In the genomic region with DNA sequence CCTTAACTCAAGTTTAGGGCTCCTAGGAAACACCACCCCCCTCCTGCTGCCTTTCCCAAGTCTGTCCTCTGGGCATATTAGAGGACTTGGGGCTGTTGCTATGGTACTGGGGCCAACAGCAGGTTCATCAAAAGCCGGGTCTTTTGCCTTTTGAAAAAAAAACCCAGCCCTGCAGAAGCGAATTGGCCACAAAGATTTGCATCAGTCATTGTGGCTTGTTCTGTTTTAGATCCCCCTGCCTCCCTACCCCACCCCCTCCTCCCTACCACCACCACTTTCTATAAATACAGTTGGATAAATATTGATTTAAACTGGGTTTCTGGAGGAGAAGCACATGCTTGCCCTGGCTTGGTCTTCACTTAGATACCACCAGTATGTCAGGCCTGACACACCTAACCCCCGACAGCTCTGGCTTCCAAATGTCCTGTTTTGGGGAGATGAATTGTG, we compare ENCODE assay signal across 12 cellular contexts.
A peak's percentile ranks its signal among the peaks of the same experiment; 100 is the strongest.
DNase-seq lines count a peak whose midpoint lies in the region; ATAC-seq and TF ChIP-seq lines count a peak whose summit lies in the region.
"Had no signal": no experiment of that assay in that cellular context is flagged by ENCODE, and none has a peak within 500 bp of the region (broad histone marks: within the 10 kb centered on the region; RNA-seq: fewer than 3 reads in every experiment).

No MANE protein-coding gene starts in this region.

- peaks cover 70% of the 10 kb centered on the region for H3K4me1 ChIP-seq in KMS-11 (ENCODE audit: low read depth, poor library complexity, severe bottlenecking)

- H3K4me1 Mint-ChIP-seq in stimulated activated effector memory CD8-positive, alpha-beta T cell treated with anti-CD3 and anti-CD28 coated beads, Interleukin-12 subunit alpha, Interleukin-12 subunit beta, amount 100 ng/mL, for 72 hours: peaks cover 45% of the 10 kb centered on the region

- no peaks in the 10 kb centered on the region for H4K20me1 ChIP-seq in KMS-11 (ENCODE audit: insufficient read depth)

- H3K4me3 Mint-ChIP-seq in stimulated activated effector memory CD8-positive, alpha-beta T cell treated with anti-CD3 and anti-CD28 coated beads, Interleukin-12 subunit alpha, Interleukin-12 subunit beta, amount 100 ng/mL, for 72 hours: no peak overlapping the region

- no peak overlapping the region for H2AFZ ChIP-seq in KMS-11 (ENCODE audit: low read depth)

- no peak for TF ChIP-seq CTCF in KMS-11 (conservative IDR thresholded peaks at IDR 0.05; ENCODE audit: low read depth, low read length)

- ATAC-seq in GM18867 (IDR thresholded peaks at IDR 0.05; ENCODE audit: unreplicated experiment) (peak; percentile 29), HG03097 (IDR thresholded peaks at IDR 0.05; ENCODE audit: low FRiP score, unreplicated experiment) (no peak)
- no peak for ATAC-seq in stimulated activated effector memory CD8-positive, alpha-beta T cell treated with anti-CD3 and anti-CD28 coated beads, Interleukin-12 subunit alpha, Interleukin-12 subunit beta, amount 100 ng/mL, for 72 hours
- ATAC-seq: upper lobe of right lung had no signal

- H3K27ac Mint-ChIP-seq in stimulated activated effector memory CD8-positive, alpha-beta T cell treated with anti-CD3 and anti-CD28 coated beads, Interleukin-12 subunit alpha, Interleukin-12 subunit beta, amount 100 ng/mL, for 72 hours: no peak overlapping the region

- H3K4me3 ChIP-seq in KMS-11 (IDR thresholded peaks at IDR 0.05; ENCODE audit: insufficient read depth, low read depth, low read length): no peak overlapping the region
- H3K4me3 ChIP-seq: upper lobe of right lung had no signal

- no peaks in the 10 kb centered on the region for H3K9me3 Mint-ChIP-seq in stimulated activated effector memory CD8-positive, alpha-beta T cell treated with anti-CD3 and anti-CD28 coated beads, Interleukin-12 subunit alpha, Interleukin-12 subunit beta, amount 100 ng/mL, for 72 hours

- no peaks in the 10 kb centered on the region for H3K36me3 ChIP-seq in KMS-11 (ENCODE audit: insufficient read depth)
- H3K36me3 ChIP-seq: upper lobe of right lung had no signal

- peak overlapping the region; percentile 99 for H3K27ac ChIP-seq in KMS-11
- H3K27ac ChIP-seq: RWPE1, upper lobe of right lung had no signal

- no peaks in the 10 kb centered on the region for H3K27me3 ChIP-seq in KMS-11 (ENCODE audit: insufficient read depth, low read depth)
- H3K27me3 ChIP-seq: upper lobe of right lung had no signal

- H3K79me2 ChIP-seq in KMS-11 (ENCODE audit: insufficient read depth, low read depth): peaks cover 80% of the 10 kb centered on the region

- H3K36me3 Mint-ChIP-seq in stimulated activated effector memory CD8-positive, alpha-beta T cell treated with anti-CD3 and anti-CD28 coated beads, Interleukin-12 subunit alpha, Interleukin-12 subunit beta, amount 100 ng/mL, for 72 hours: peaks cover 54% of the 10 kb centered on the region

- peak overlapping the region; percentile 76 for H3K4me2 ChIP-seq in KMS-11

- H3K9ac ChIP-seq in KMS-11: peak overlapping the region; percentile 100

- DNase-seq in AML-193 (lab: John Stamatoyannopoulos, UW) (peak; percentile 56 to 59), brain pericyte (ENCODE audit: low read depth, low spot score) (peak; percentile 36), NCI-H187 (lab: John Stamatoyannopoulos, UW) (no peak)
- DNase-seq in stimulated activated effector memory CD8-positive, alpha-beta T cell treated with anti-CD3 and anti-CD28 coated beads, Interleukin-12 subunit alpha, Interleukin-12 subunit beta, amount 100 ng/mL, for 72 hours (ENCODE audit: low spot score in 2 of 2): no peak
- DNase-seq in activated CD8-positive, alpha-beta memory T cell treated with anti-CD3 and anti-CD28 coated beads for 24 hours: no peak
- DNase-seq: activated T-cell treated with anti-CD3 and anti-CD28 coated beads for 4 hours, kidney glomerular epithelial cell, upper lobe of right lung had no signal

Comparison
In these comparisons a context has a peak if more than half of its experiments do, and no peak if none do; other contexts are left out.
1. DNase-seq: peak in AML-193 (2 of 2) and brain pericyte (single experiment); none in stimulated activated effector memory CD8-positive, alpha-beta T cell treated with anti-CD3 and anti-CD28 coated beads, Interleukin-12 subunit alpha, Interleukin-12 subunit beta, amount 100 ng/mL, for 72 hours (0 of 2), NCI-H187 (0 of 2) and activated CD8-positive, alpha-beta memory T cell treated with anti-CD3 and anti-CD28 coated beads for 24 hours (single experiment).